1 cellular context compared by ENCODE assay signal in the genomic region with DNA sequence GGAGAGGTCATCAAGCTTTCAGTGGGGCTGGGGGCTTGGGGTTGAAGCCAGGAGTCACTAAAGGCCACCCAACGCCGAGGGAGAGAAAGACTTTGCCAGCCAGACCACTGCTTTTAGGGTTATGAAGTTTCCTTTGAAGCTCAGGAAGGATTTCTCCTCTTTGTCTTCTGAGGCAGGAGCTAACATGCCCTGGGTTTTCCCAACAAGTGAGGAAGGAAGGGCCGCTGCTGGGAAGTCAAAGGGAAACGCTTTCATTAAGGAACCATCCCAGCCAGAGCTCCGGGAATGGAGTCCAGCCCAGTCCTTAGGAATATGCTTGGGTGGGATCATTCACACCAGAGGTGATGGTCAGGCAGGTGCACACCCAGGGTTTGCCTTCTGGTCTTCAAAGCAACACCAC.
TF ChIP-seq lines count a peak whose summit lies in the region.

No MANE protein-coding gene starts in this region.

TF ChIP-seq in WTC11, 78 proteins besides CTCF, POLR2A, EP300 and RAD21 (continued from another document):
- TF ChIP-seq ZNF281 (CRISPR knock-in tag; IDR thresholded peaks at IDR 0.05) = no peak
- TF ChIP-seq ATF1 (CRISPR knock-in tag; IDR thresholded peaks at IDR 0.05) = no peak
